ENCODE assay signal across 8 cellular contexts in the genomic region with DNA sequence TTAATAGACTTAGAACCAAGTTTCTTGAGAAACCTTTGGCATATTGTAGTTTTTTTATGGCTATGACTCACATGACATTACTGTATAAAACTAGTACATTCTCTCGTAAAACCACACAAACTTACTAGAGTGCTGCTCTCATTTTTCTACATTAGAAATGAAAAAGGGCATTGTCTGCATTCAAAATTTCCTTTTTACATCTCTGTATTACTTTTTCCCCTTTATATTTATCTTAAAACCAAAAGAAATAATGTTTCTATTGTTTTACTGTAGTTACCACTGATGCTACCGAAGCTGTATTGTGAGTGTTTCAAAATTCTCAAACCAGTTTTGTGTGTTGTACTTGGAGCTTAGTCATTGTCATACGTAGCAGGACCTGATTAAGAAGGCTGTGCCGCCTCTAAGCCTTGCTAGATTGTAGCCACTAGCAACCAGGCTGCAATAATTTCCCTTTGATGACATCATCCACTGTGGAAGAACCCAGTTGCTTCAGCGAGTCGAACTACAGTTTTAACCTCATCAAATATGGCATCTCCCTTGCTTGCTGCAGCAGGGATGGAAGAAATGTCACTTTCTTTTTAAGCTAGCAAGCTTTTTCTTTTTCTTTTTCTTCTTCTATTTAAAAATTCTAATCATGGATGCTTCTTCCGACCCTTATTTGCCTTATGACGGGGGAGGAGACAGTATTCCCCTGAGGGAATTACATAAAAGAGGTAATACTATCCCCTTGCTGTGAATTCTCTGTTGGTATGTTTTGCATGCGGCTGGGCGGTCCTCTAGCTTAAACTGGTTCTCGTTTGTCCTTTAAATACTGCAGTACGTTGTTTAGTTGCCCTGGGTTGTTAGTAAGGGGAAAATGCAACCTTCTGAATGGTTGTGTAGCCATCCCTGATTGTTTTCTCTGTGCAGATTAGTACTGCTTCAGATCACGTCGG. TPM values are rescaled to one million over a fixed set of nuclear protein-coding genes. Genes with fewer than 3 reads are reported as not detected.
DNase-seq lines count a peak whose midpoint lies in the region; ATAC-seq lines count a peak whose summit lies in the region.

No MANE protein-coding gene starts in this region.

- peaks cover 0 to 5% of the 10 kb centered on the region in 2 donors for H3K36me3 Mint-ChIP-seq in activated naive CD4-positive, alpha-beta T cell treated with anti-CD3 and anti-CD28 coated beads, Interleukin-2, amount 50 U/mL, for 72 hours

- peak overlapping the region; percentile 98 to 99 for H3K27ac Mint-ChIP-seq in activated naive CD4-positive, alpha-beta T cell treated with anti-CD3 and anti-CD28 coated beads, Interleukin-2, amount 50 U/mL, for 72 hours

- DNase-seq in Daoy (ENCODE audit: low read depth) = peak; percentile 87
- DNase-seq in H4 (ENCODE audit: low spot score) = peak; percentile 99
- peak; percentile 97 for DNase-seq in LoVo (ENCODE audit: low spot score)
- peak; percentile 92 for DNase-seq in SIG-M5 treated with dmso at 0.1 percent for 504 hours (lab: John Stamatoyannopoulos, UW; ENCODE audit: unreplicated experiment)
- peak; percentile 54 to 75 for DNase-seq in activated naive CD4-positive, alpha-beta T cell treated with anti-CD3 and anti-CD28 coated beads, Interleukin-2, amount 50 U/mL, for 72 hours (ENCODE audit: low spot score in 2 of 2)
- DNase-seq in glomerular endothelial cell (ENCODE audit: extremely low read depth, low read depth, low spot score) = peak; percentile 97
- peak in 53 of 56 donors; percentile 4 to 90 (median 50) for DNase-seq in nucleus accumbens (lab: John Stamatoyannopoulos, UW)

- H3K9me3 Mint-ChIP-seq in activated naive CD4-positive, alpha-beta T cell treated with anti-CD3 and anti-CD28 coated beads, Interleukin-2, amount 50 U/mL, for 72 hours = no peaks in the 10 kb centered on the region

- peak; percentile 100 for ATAC-seq in activated naive CD4-positive, alpha-beta T cell treated with anti-CD3 and anti-CD28 coated beads, Interleukin-2, amount 50 U/mL, for 72 hours

- peak overlapping the region; percentile 72 for H3K27ac ChIP-seq in temporal lobe (ENCODE audit: low read depth, low read length)

RNA-seq across cellular contexts. Expression of gene CLCN3, which starts 39.6 kb away (rescaled TPM):
- total RNA-seq in Daoy (2014; rRNA removed; shearing (Covaris generic)) = 9.3 and 10.7 TPM in 2 replicates
- 22.2 and 23.8 TPM in 2 replicates for total RNA-seq in H4 (2014; rRNA removed; shearing (Covaris generic))
- 10 to 100 TPM; 22.0 to 23.9 TPM for total RNA-seq in activated naive CD4-positive, alpha-beta T cell treated with anti-CD3 and anti-CD28 coated beads, Interleukin-2, amount 50 U/mL, for 72 hours
- total RNA-seq in glomerular endothelial cell (39.4 and 45.1 TPM in 2 replicates), temporal lobe (94.7 TPM)

RNA-seq across cellular contexts. Expression of gene NEK1, which starts 47.6 kb away (rescaled TPM):
- 3.8 and 4.7 TPM in 2 replicates for total RNA-seq in Daoy (2014; rRNA removed; shearing (Covaris generic))
- 3.5 and 4.5 TPM in 2 replicates for total RNA-seq in H4 (2014; rRNA removed; shearing (Covaris generic))
- 10 to 100 TPM in 1 of 2 donors, 1 to 10 TPM in 1; 9.1 to 13.7 TPM for total RNA-seq in activated naive CD4-positive, alpha-beta T cell treated with anti-CD3 and anti-CD28 coated beads, Interleukin-2, amount 50 U/mL, for 72 hours
- total RNA-seq in glomerular endothelial cell (9.9 and 10.2 TPM in 2 replicates), temporal lobe (24.8 TPM)

Comparison
In these comparisons a context has a peak if more than half of its experiments do, and no peak if none do; other contexts are left out.
1. Peak in every context shown above with its lines: DNase-seq, ATAC-seq and H3K27ac ChIP-seq.